ENCODE assay signal across 1 cellular context in genomic region chr6:14384175-14384949, GRCh38.
TF ChIP-seq lines count a peak whose summit lies in the region.

No MANE protein-coding gene starts in this region.

TF ChIP-seq in H1, 55 proteins besides CTCF, POLR2A, EP300 and RAD21 (continued from another document):
- no peak for TF ChIP-seq E2F6 (IDR thresholded peaks at IDR 0.05)
- no peak for TF ChIP-seq CHD2 (IDR thresholded peaks at IDR 0.05; ENCODE audit: low read length)
- no peak for TF ChIP-seq SP1 (IDR thresholded peaks at IDR 0.05; ENCODE audit: low read depth, low read length)
- TF ChIP-seq TAF7 (optimal IDR thresholded peaks at IDR 0.05; ENCODE audit: borderline replicate concordance, low read depth, low read length) = no peak
- no peak for TF ChIP-seq CTBP2 (IDR thresholded peaks at IDR 0.05; ENCODE audit: borderline replicate concordance, insufficient read depth, insufficient read length, low read length)
- TF ChIP-seq SP2 (IDR thresholded peaks at IDR 0.05; ENCODE audit: low read length) = no peak
- TF ChIP-seq BRCA1 (IDR thresholded peaks at IDR 0.05; ENCODE audit: low read depth, low read length) = no peak
- TF ChIP-seq TEAD4 (IDR thresholded peaks at IDR 0.05; ENCODE audit: low read depth, low read length) = no peak
- no peak for TF ChIP-seq ASH2L (IDR thresholded peaks at IDR 0.05; ENCODE audit: low read length)
- no peak for TF ChIP-seq FOSL1 (IDR thresholded peaks at IDR 0.05; ENCODE audit: insufficient read depth, low read depth, low read length)
